11 cellular contexts compared by ENCODE assay signal in genomic region chr1:168636642-168637111, GRCh38.
DNase-seq lines count a peak whose midpoint lies in the region; ATAC-seq and TF ChIP-seq lines count a peak whose summit lies in the region.
"Had no signal": no experiment of that assay in that cellular context is flagged by ENCODE, and none has a peak within 500 bp of the region (broad histone marks: within the 10 kb centered on the region; RNA-seq: fewer than 3 reads in every experiment).

No MANE protein-coding gene starts in this region.

- CTCF ChIA-PET in WTC11 (lab: Charles Lee), result interaction anchor here (0.7 to 2.6 kb wide), 11 partner anchors 10 to 712 kb away, joined by 3 to 20 read pairs (median 4); no protein-coding TSS in a partner anchor

- peak overlapping the region; percentile 94 for H3K27ac ChIP-seq in RWPE2 (ENCODE audit: poor library complexity, severe bottlenecking)

- no peak overlapping the region for H3K4me3 ChIP-seq in RWPE2 (ENCODE audit: severe bottlenecking)
- no peak overlapping the region for H3K4me3 ChIP-seq in foreskin fibroblast (ENCODE audit: low read depth in 1 of 2, low read length in 2 of 2)

- H3K9me3 Mint-ChIP-seq in WTC11 (no peaks in the 10 kb centered on the region), CD14-positive monocyte (peaks cover 0 to 1% (median 0%) of the 10 kb centered on the region in 7 donors)
- H3K9me3 Mint-ChIP-seq: activated CD4-positive, alpha-beta memory T cell treated with anti-CD3 and anti-CD28 coated beads, Interleukin-2, amount 10 ng/mL, durations not matched to agents 7 days and 5 days; CD4-positive, alpha-beta memory T cell had no signal

- DNase-seq in Ammon's horn (ENCODE audit: low spot score) (peak; percentile 25), RWPE2 (ENCODE audit: low spot score) (no peak), foreskin fibroblast (peak; percentile 45 to 76), omental fat pad (ENCODE audit: low spot score) (no peak), NCI-H345 (lab: John Stamatoyannopoulos, UW) (no peak), WTC11 (ENCODE audit: low spot score) (no peak), cerebellar nuclear complex (lab: John Stamatoyannopoulos, UW) (no peak), CD14-positive monocyte (ENCODE audit: low spot score) (no peak)
- DNase-seq: activated CD4-positive, alpha-beta memory T cell treated with anti-CD3 and anti-CD28 coated beads, Interleukin-2, amount 10 ng/mL, durations not matched to agents 7 days and 5 days; NK-92 treated with Interleukin-12 subunit alpha and Interleukin-12 subunit beta, amount 100 ng/mL, for 24 hours had no signal

- H3K27ac Mint-ChIP-seq in WTC11 (no peak overlapping the region), CD14-positive monocyte (no peak overlapping the region)
- H3K27ac Mint-ChIP-seq: activated CD4-positive, alpha-beta memory T cell treated with anti-CD3 and anti-CD28 coated beads, Interleukin-2, amount 10 ng/mL, durations not matched to agents 7 days and 5 days; CD4-positive, alpha-beta memory T cell had no signal

- H3K4me3 Mint-ChIP-seq in WTC11 (no peak overlapping the region), CD14-positive monocyte (no peak overlapping the region)
- H3K4me3 Mint-ChIP-seq: activated CD4-positive, alpha-beta memory T cell treated with anti-CD3 and anti-CD28 coated beads, Interleukin-2, amount 10 ng/mL, durations not matched to agents 7 days and 5 days; CD4-positive, alpha-beta memory T cell had no signal

- intact Hi-C loops in CD14-positive monocyte (cut with micrococcal nuclease), result no loop called here

- TF ChIP-seq CTCF in RWPE2 (IDR thresholded peaks at IDR 0.05; ENCODE audit: poor library complexity, severe bottlenecking) (no peak), foreskin fibroblast (IDR thresholded peaks at IDR 0.05; ENCODE audit: low read depth, low read length) (no peak), omental fat pad (IDR thresholded peaks at IDR 0.05) (no peak), WTC11 (IDR thresholded peaks at IDR 0.05) (no peak), CD14-positive monocyte (IDR thresholded peaks at IDR 0.05) (no peak)

- POLR2A ChIA-PET in WTC11 (lab: Charles Lee), result no interaction called here

- H3K36me3 ChIP-seq in RWPE2 (ENCODE audit: low read depth), result no peaks in the 10 kb centered on the region

- peaks cover 19% of the 10 kb centered on the region for H3K4me1 ChIP-seq in RWPE2 (ENCODE audit: insufficient read depth, poor library complexity, severe bottlenecking)

- H3K27me3 ChIP-seq in RWPE2 (ENCODE audit: insufficient read depth, poor library complexity, severe bottlenecking), result no peaks in the 10 kb centered on the region

- ATAC-seq in RWPE2 (ENCODE audit: low read depth) (peak; percentile 96), omental fat pad (ENCODE audit: low FRiP score) (peak; percentile 28), WTC11 (no peak)

- no peaks in the 10 kb centered on the region for H3K36me3 Mint-ChIP-seq in WTC11
- H3K36me3 Mint-ChIP-seq in CD14-positive monocyte, result no peaks in the 10 kb centered on the region
- H3K36me3 Mint-ChIP-seq: CD4-positive, alpha-beta memory T cell had no signal

- no peaks in the 10 kb centered on the region; the same call in 1 of the 2 replicates for H3K27me3 Mint-ChIP-seq in WTC11 (ENCODE audit: low read depth)
- H3K27me3 Mint-ChIP-seq in CD14-positive monocyte (ENCODE audit: low read depth in 3 of 3), result no peaks in the 10 kb centered on the region

- H3K9me3 ChIP-seq in RWPE2 (ENCODE audit: severe bottlenecking), result no peaks in the 10 kb centered on the region

- H3K4me1 Mint-ChIP-seq in WTC11 (peaks cover 3% of the 10 kb centered on the region; the same call in 1 of the 2 replicates), CD14-positive monocyte (peaks cover 5% of the 10 kb centered on the region)
- H3K4me1 Mint-ChIP-seq: activated CD4-positive, alpha-beta memory T cell treated with anti-CD3 and anti-CD28 coated beads, Interleukin-2, amount 10 ng/mL, durations not matched to agents 7 days and 5 days; CD4-positive, alpha-beta memory T cell had no signal

TF ChIP-seq in WTC11, 78 proteins besides CTCF, POLR2A, EP300 and RAD21:
- TF ChIP-seq, protein P1, sequence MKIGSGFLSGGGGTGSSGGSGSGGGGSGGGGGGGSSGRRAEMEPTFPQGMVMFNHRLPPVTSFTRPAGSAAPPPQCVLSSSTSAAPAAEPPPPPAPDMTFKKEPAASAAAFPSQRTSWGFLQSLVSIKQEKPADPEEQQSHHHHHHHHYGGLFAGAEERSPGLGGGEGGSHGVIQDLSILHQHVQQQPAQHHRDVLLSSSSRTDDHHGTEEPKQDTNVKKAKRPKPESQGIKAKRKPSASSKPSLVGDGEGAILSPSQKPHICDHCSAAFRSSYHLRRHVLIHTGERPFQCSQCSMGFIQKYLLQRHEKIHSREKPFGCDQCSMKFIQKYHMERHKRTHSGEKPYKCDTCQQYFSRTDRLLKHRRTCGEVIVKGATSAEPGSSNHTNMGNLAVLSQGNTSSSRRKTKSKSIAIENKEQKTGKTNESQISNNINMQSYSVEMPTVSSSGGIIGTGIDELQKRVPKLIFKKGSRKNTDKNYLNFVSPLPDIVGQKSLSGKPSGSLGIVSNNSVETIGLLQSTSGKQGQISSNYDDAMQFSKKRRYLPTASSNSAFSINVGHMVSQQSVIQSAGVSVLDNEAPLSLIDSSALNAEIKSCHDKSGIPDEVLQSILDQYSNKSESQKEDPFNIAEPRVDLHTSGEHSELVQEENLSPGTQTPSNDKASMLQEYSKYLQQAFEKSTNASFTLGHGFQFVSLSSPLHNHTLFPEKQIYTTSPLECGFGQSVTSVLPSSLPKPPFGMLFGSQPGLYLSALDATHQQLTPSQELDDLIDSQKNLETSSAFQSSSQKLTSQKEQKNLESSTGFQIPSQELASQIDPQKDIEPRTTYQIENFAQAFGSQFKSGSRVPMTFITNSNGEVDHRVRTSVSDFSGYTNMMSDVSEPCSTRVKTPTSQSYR (CRISPR knock-in tag; IDR thresholded peaks at IDR 0.05), result no peak
- TF ChIP-seq ZNF396 (CRISPR knock-in tag; IDR thresholded peaks at IDR 0.05; ENCODE audit: borderline replicate concordance) (no peak), ZBTB21 (CRISPR knock-in tag; IDR thresholded peaks at IDR 0.05; ENCODE audit: borderline replicate concordance) (no peak), JUN (CRISPR knock-in tag; IDR thresholded peaks at IDR 0.05) (no peak)

Comparison
In these comparisons a context has a peak if more than half of its experiments do, and no peak if none do; other contexts are left out.
1. DNase-seq: peak in Ammon's horn (single experiment) and foreskin fibroblast (2 of 2); none in RWPE2 (single experiment), omental fat pad (single experiment), NCI-H345 (single experiment), WTC11 (single experiment), cerebellar nuclear complex (0 of 2) and CD14-positive monocyte (single experiment).